In genomic region chr6:12884983-12885382, GRCh38 we compare ENCODE assay signal across 18 cellular contexts.
DNase-seq lines count a peak whose midpoint lies in the region; ATAC-seq, FAIRE-seq and TF ChIP-seq lines count a peak whose summit lies in the region.
"Had no signal": no experiment of that assay in that cellular context is flagged by ENCODE, and none has a peak within 500 bp of the region (broad histone marks: within the 10 kb centered on the region; RNA-seq: fewer than 3 reads in every experiment).

No MANE protein-coding gene starts in this region.

- peak overlapping the region; percentile 51; the same call in 1 of the 2 replicates for H3K18ac ChIP-seq in H1 (ENCODE audit: extremely low read depth, low read length)

- POLR2A ChIA-PET in H1 (lab: Charles Lee; ENCODE audit: partially characterized antibody): interaction anchor here (0.7 kb wide), 1 partner anchor 423 kb away, joined by 3 read pairs; no protein-coding TSS in a partner anchor

- no peak overlapping the region for H3K4ac ChIP-seq in H1 (replicated peaks; ENCODE audit: insufficient read length, low read depth, low read length)

- peak overlapping the region; percentile 93; the same call in 1 of the 2 replicates for H2BK15ac ChIP-seq in H1 (ENCODE audit: low read length)

- H3K4me2 ChIP-seq in H1 (ENCODE audit: insufficient read depth in 1 of 2, low read depth in 2 of 2, low read length in 2 of 2) (no peak overlapping the region), neural progenitor cell (peak overlapping the region; percentile 6)
- H3K4me2 ChIP-seq: BLaER1 had no signal

- H3K23me2 ChIP-seq in H1 (ENCODE audit: low read depth, low read length): no peaks in the 10 kb centered on the region

- no peaks in the 10 kb centered on the region; the same call in none of the 2 replicates for H3K79me1 ChIP-seq in H1 (ENCODE audit: low read depth, low read length)

- peaks cover 11% of the 10 kb centered on the region for H3K9me3 Mint-ChIP-seq in neural progenitor cell

- H3K27ac ChIP-seq in H1 (ENCODE audit: low read depth, low read length) (no peak overlapping the region), neural progenitor cell (no peak overlapping the region), psoas muscle (no peak overlapping the region)
- H3K27ac ChIP-seq: BLaER1, GM23248, HL-60 had no signal

- H3K4me1 ChIP-seq in H1 (replicated peaks in 1 of 4; ENCODE audit: control insufficient read depth in 3 of 4, insufficient read depth in 4 of 4, low read length in 3 of 4) (peaks cover 3 to 24% (median 11%) of the 10 kb centered on the region in 4 experiments; a peak in 4 of 7 replicates), neural progenitor cell (peaks cover 36% of the 10 kb centered on the region), psoas muscle (no peaks in the 10 kb centered on the region)

- H3K36me3 ChIP-seq in H1 (ENCODE audit: control insufficient read depth in 2 of 4, insufficient read depth in 4 of 4, low read length in 3 of 4) (no peaks in the 10 kb centered on the region; a peak in 1 of 8 replicates), neural progenitor cell (no peaks in the 10 kb centered on the region), psoas muscle (ENCODE audit: insufficient read depth in 1 of 2, low read depth in 1 of 2) (no peaks in the 10 kb centered on the region)
- H3K36me3 ChIP-seq: BLaER1 had no signal

- TF ChIP-seq EP300 in H1 (IDR thresholded peaks at IDR 0.05; ENCODE audit: borderline replicate concordance in 1 of 2, low read depth in 2 of 2, low read length in 2 of 2): no peak

- FAIRE-seq in H1 (lab: Jason Lieb, UNC): no peak
- FAIRE-seq: G401.6, GM12891, H54 had no signal

- DNase-seq in AG10803 (ENCODE audit: low read depth) (peak; percentile 19), SK-MEL-5 (ENCODE audit: low read depth, low spot score) (peak; percentile 51), H1 (ENCODE audit: low read depth in 1 of 2, low spot score in 2 of 2) (no peak), neural progenitor cell (ENCODE audit: low spot score) (no peak), anterior cingulate cortex (lab: John Stamatoyannopoulos, UW) (no peak), psoas muscle (no peak)
- DNase-seq: AML-193; CD4-positive, alpha-beta memory T cell; GM23248; HCEC 1CT had no signal

- intact Hi-C loops in psoas muscle (cut with DNase I): no loop called here

- H4K91ac ChIP-seq in H1 (replicated peaks; ENCODE audit: insufficient read length, low read length): peak overlapping the region; percentile 70

- ATAC-seq in psoas muscle (no peak), HG02642 (IDR thresholded peaks at IDR 0.05; ENCODE audit: poor library complexity, unreplicated experiment) (no peak), GM18517 (IDR thresholded peaks at IDR 0.05; ENCODE audit: unreplicated experiment) (no peak)

- H3K4me3 Mint-ChIP-seq in neural progenitor cell: no peak overlapping the region
- H3K4me3 Mint-ChIP-seq: CD14-positive monocyte; CD4-positive, alpha-beta memory T cell had no signal

- H4K20me1 ChIP-seq in H1 (replicated peaks in 1 of 2; ENCODE audit: control insufficient read depth in 1 of 2, insufficient read depth in 2 of 2, low read length in 2 of 2) (no peaks in the 10 kb centered on the region), neural progenitor cell (ENCODE audit: low read depth) (no peaks in the 10 kb centered on the region)
- H4K20me1 ChIP-seq: BLaER1 had no signal

- CTCF ChIA-PET in H1 (lab: Charles Lee; ENCODE audit: partially characterized antibody): interaction anchor here (1.1 to 1.4 kb wide), 2 partner anchors 17 to 79 kb away, joined by 3 read pairs; no protein-coding TSS in a partner anchor

- no peak overlapping the region for H3K14ac ChIP-seq in H1 (ENCODE audit: insufficient read length)

- 93% methylated on average over 7 of the region's 7 CpGs; no CpG with 5 or more reads in 1 of the 2 experiments for WGBS in H1 (ENCODE audit: extremely low coverage in 1 of 2, insufficient coverage in 1 of 2, insufficient read length in 1 of 2, insufficient replicate concordance in 2 of 2, low coverage in 1 of 2, low lambda C conversion rate in 2 of 2, missing lambda C conversion rate in 1 of 2), 2 experiments
- WGBS in psoas muscle, 3 donors: 61 to 70% (median 65%) methylated on average over 7 of the region's 7 CpGs

- H3K4me1 Mint-ChIP-seq in neural progenitor cell: peaks cover 22% of the 10 kb centered on the region
- H3K4me1 Mint-ChIP-seq: CD14-positive monocyte; CD4-positive, alpha-beta memory T cell had no signal

- H4K8ac ChIP-seq in H1 (ENCODE audit: extremely low read depth, insufficient read depth, low read length): no peak overlapping the region

- no peak for TF ChIP-seq POLR2A in H1 (IDR thresholded peaks at IDR 0.05; ENCODE audit: control extremely low read depth in 1 of 2, low read depth in 2 of 2, low read length in 2 of 2)

- H3K27me3 Mint-ChIP-seq in neural progenitor cell (ENCODE audit: insufficient read depth, low read depth): peaks cover 3% of the 10 kb centered on the region

- no peak overlapping the region for H4K5ac ChIP-seq in H1 (ENCODE audit: insufficient read length, low read depth, low read length)

- no peak overlapping the region for H3K23ac ChIP-seq in H1 (ENCODE audit: insufficient read length)

- H3F3A ChIP-seq in neural progenitor cell (ENCODE audit: low read depth): peaks cover 28% of the 10 kb centered on the region

- no peak overlapping the region for H3K56ac ChIP-seq in H1 (replicated peaks; ENCODE audit: insufficient read length, low read depth, low read length)

- no peak for TF ChIP-seq RAD21 in H1 (IDR thresholded peaks at IDR 0.05 in 1 of 2, conservative IDR thresholded peaks at IDR 0.05 in 1 of 2; ENCODE audit: low read depth in 2 of 2, low read length in 2 of 2)

- TF ChIP-seq CTCF in AG10803 (conservative IDR thresholded peaks at IDR 0.05; ENCODE audit: low read length) (no peak), H1 (IDR thresholded peaks at IDR 0.05; ENCODE audit: control extremely low read depth in 1 of 3, insufficient read depth in 1 of 3, low read depth in 1 of 3, low read length in 3 of 3) (no peak), neural progenitor cell (IDR thresholded peaks at IDR 0.05) (no peak), psoas muscle (IDR thresholded peaks at IDR 0.05) (no peak)

- in situ Hi-C loops in SK-MEL-5 (cut with HindIII; ENCODE audit: low pct_unique_long_range_greater_than_20kb, low sequenced_read_pairs): no loop called here

- no peak overlapping the region for H2BK120ac ChIP-seq in H1 (replicated peaks; ENCODE audit: low read depth, low read length)

- no peak overlapping the region for H3K4me3 ChIP-seq in AG10803 (ENCODE audit: low read length)
- H3K4me3 ChIP-seq in H1 (ENCODE audit: extremely low read depth in 1 of 4, insufficient read depth in 2 of 4, low read depth in 3 of 4, low read length in 4 of 4): no peak overlapping the region
- H3K4me3 ChIP-seq in neural progenitor cell: no peak overlapping the region
- H3K4me3 ChIP-seq in psoas muscle: no peak overlapping the region
- H3K4me3 ChIP-seq: BLaER1, GM23248 had no signal

- H2AFZ ChIP-seq in H1 (ENCODE audit: low read length): no peak overlapping the region
- no peak overlapping the region for H2AFZ ChIP-seq in neural progenitor cell (replicated peaks)
- H2AFZ ChIP-seq: GM23248 had no signal

- H2BK12ac ChIP-seq in H1 (ENCODE audit: low read depth, low read length): peak overlapping the region; percentile 53; the same call in 1 of the 2 replicates

- H3K9ac ChIP-seq in H1 (replicated peaks in 1 of 4; ENCODE audit: extremely low read depth in 1 of 4, low read depth in 3 of 4, low read length in 3 of 4) (no peak overlapping the region), neural progenitor cell (no peak overlapping the region)
- H3K9ac ChIP-seq: BLaER1, GM23248 had no signal

- H3K9me3 ChIP-seq in H1 (ENCODE audit: insufficient read depth in 2 of 2, low read depth in 1 of 2, low read length in 1 of 2) (peaks cover 5 to 6% of the 10 kb centered on the region in 2 experiments; a peak in 3 of 4 replicates), neural progenitor cell (ENCODE audit: low read depth) (no peaks in the 10 kb centered on the region), psoas muscle (no peaks in the 10 kb centered on the region)

- peak overlapping the region; percentile 84; the same call in 1 of the 2 replicates for H2AK5ac ChIP-seq in H1 (ENCODE audit: low read depth, low read length)

- H3K36me3 Mint-ChIP-seq in neural progenitor cell: no peaks in the 10 kb centered on the region
- H3K36me3 Mint-ChIP-seq: CD14-positive monocyte; CD4-positive, alpha-beta memory T cell had no signal

- H3K79me2 ChIP-seq in H1 (ENCODE audit: control insufficient read depth in 1 of 2, insufficient read depth in 2 of 2, low read length in 2 of 2) (no peaks in the 10 kb centered on the region), neural progenitor cell (ENCODE audit: low read depth) (no peaks in the 10 kb centered on the region)

- H3K27me3 ChIP-seq in H1 (replicated peaks in 1 of 4; ENCODE audit: control insufficient read depth in 3 of 4, extremely low read depth in 1 of 4, insufficient read depth in 3 of 4, low read length in 3 of 4) (no peaks in the 10 kb centered on the region), neural progenitor cell (no peaks in the 10 kb centered on the region), psoas muscle (ENCODE audit: insufficient read depth in 3 of 3, low read length in 2 of 3) (peaks cover 0 to 13% (median 0%) of the 10 kb centered on the region in 3 donors)
- H3K27me3 ChIP-seq: BLaER1 had no signal

- peak overlapping the region; percentile 95 for H2BK20ac ChIP-seq in H1 (ENCODE audit: low read length)

- H3K27ac Mint-ChIP-seq in neural progenitor cell: no peak overlapping the region
- H3K27ac Mint-ChIP-seq: CD14-positive monocyte; CD4-positive, alpha-beta memory T cell had no signal

- 0 out of 2 replicates have a peak overlapping the region, but pooled peaks have one; percentile 6 for H2BK5ac ChIP-seq in H1 (ENCODE audit: low read depth, low read length)

TF ChIP-seq in H1, 55 proteins besides CTCF, POLR2A, EP300 and RAD21:
- TF ChIP-seq FOSL1 (IDR thresholded peaks at IDR 0.05; ENCODE audit: insufficient read depth, low read depth, low read length): no peak
- no peak for TF ChIP-seq BCL11A (IDR thresholded peaks at IDR 0.05; ENCODE audit: low read depth in 2 of 2, low read length in 2 of 2)
- no peak for TF ChIP-seq CHD1 (IDR thresholded peaks at IDR 0.05; ENCODE audit: low read depth, low read length)

Comparison
In these comparisons a context has a peak if more than half of its experiments do, and no peak if none do; other contexts are left out.
1. DNase-seq: peak in AG10803 (single experiment) and SK-MEL-5 (single experiment); none in H1 (0 of 2), neural progenitor cell (single experiment), anterior cingulate cortex (0 of 58) and psoas muscle (0 of 2).